In the genomic region with DNA sequence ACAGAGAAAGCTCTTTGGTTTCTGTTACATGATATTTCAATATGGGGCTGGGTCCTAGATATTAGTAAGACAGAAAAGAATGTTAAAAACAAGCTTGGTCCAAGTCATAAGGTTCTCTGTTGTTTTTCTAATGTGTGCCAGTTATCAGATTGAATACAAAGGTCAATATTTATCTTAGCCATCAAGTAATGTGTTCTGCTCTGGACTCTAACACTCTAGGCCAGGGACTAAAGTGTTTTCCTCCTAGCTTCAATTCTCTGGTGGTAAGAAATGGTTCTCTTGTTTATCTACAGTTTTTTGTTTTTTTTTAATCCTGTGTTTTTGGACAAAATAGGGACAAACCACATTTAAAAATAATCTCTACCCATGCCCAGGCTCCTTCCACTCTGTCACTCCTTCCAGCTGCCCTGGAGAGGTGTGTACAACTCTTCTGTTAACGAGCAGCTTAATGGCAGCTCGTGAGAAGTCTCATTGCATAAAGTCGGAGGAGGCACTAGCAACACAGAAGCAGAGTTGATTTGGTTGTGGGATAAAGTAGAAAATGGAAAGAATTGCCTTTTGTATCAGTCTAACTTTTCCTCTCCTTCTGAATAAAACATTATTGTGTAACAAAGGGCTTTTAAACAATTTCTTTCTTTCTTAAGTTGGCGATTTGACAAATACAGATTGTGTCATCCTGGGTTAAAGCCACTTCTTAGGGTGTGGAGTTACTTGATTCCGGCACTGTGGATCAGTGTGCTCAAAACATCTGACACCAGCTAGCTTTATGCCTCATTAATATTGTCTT, we compare ENCODE assay signal across 10 cellular contexts. TPM values are rescaled to one million over a fixed set of nuclear protein-coding genes. Genes with fewer than 3 reads are reported as not detected.
DNase-seq lines count a peak whose midpoint lies in the region; ATAC-seq, FAIRE-seq and TF ChIP-seq lines count a peak whose summit lies in the region.
"Had no signal": no experiment of that assay in that cellular context is flagged by ENCODE, and none has a peak within 500 bp of the region (broad histone marks: within the 10 kb centered on the region; RNA-seq: fewer than 3 reads in every experiment).

No MANE protein-coding gene starts in this region.

- no peaks in the 10 kb centered on the region for H3K27me3 ChIP-seq in dorsolateral prefrontal cortex

- peak overlapping the region; percentile 77 for H3K4me2 ChIP-seq in A549

- DNase-seq in A549 (ENCODE audit: low read depth in 1 of 2, low spot score in 1 of 2) (peak in 1 of 2 experiments; percentile 32), NCI-H146 treated with DMSO at 0.1 percent for 48 hours (lab: John Stamatoyannopoulos, UW; ENCODE audit: unreplicated experiment) (peak; percentile 29), dorsolateral prefrontal cortex (no peak), mucosa of descending colon (no peak), HTR-8/SVneo (ENCODE audit: insufficient read length, low spot score) (no peak), cerebellar cortex (ENCODE audit: low spot score) (no peak)
- DNase-seq in stimulated activated CD4-positive, alpha-beta T cell treated with anti-CD3 and anti-CD28 coated beads, Interleukin-4, amount 100 ng/mL, for 24 hours: no peak
- DNase-seq in activated CD8-positive, alpha-beta memory T cell treated with anti-CD3 and anti-CD28 coated beads for 24 hours: no peak
- DNase-seq: CD4-positive, CD25-positive, alpha-beta regulatory T cell; retina had no signal

- no peak; a peak in 1 of 5 replicates for TF ChIP-seq RAD21 in A549 (conservative IDR thresholded peaks at IDR 0.05 in 1 of 2, IDR thresholded peaks at IDR 0.05 in 1 of 2)

- ATAC-seq in A549 (peak; percentile 44 to 66; a peak in 4 of 6 replicates), mucosa of descending colon (peak; percentile 62)

- CTCF ChIA-PET in A549 (lab: Yijun Ruan, JAX): interaction anchor here (1.0 kb wide), 2 partner anchors 54 to 494 kb away, joined by 4 read pairs; no protein-coding TSS in a partner anchor

- H3K9me3 ChIP-seq in A549: no peaks in the 10 kb centered on the region
- no peaks in the 10 kb centered on the region for H3K9me3 ChIP-seq in mucosa of descending colon

- no peak for TF ChIP-seq POLR2A in A549 (IDR thresholded peaks at IDR 0.05; ENCODE audit: low read length)

- H3K36me3 ChIP-seq in mucosa of descending colon (ENCODE audit: low read depth): no peaks in the 10 kb centered on the region

- intact Hi-C loops in dorsolateral prefrontal cortex (cut with DNase I): loop anchor here in 1 of 2 donors (10.0 kb wide), 1 partner anchor 62 kb away; no protein-coding TSS in a partner anchor
- intact Hi-C loops in mucosa of descending colon (cut with DNase I, micrococcal nuclease): no loop called here

- POLR2A ChIA-PET in A549 (lab: Yijun Ruan, JAX): no interaction called here

- no peak for TF ChIP-seq EP300 in A549 (IDR thresholded peaks at IDR 0.05)

- no peak for FAIRE-seq in A549 (lab: Jason Lieb, UNC)
- no peak for FAIRE-seq in HTR-8/SVneo (lab: Jason Lieb, UNC)

- H3K4me3 ChIP-seq in A549 (0 out of 3 replicates have a peak overlapping the region, but pooled peaks have one; percentile 3), dorsolateral prefrontal cortex (peak overlapping the region in 39 of 59 donors; percentile 0 to 47 (median 20)), mucosa of descending colon (no peak overlapping the region)

- TF ChIP-seq CTCF in A549 (IDR thresholded peaks at IDR 0.05) (no peak), dorsolateral prefrontal cortex (IDR thresholded peaks at IDR 0.05 in 54 of 56, conservative IDR thresholded peaks at IDR 0.05 in 2 of 56; ENCODE audit: low read depth in 1 of 56, partially characterized antibody in 56 of 56) (peak in 4 of 56 donors; percentile 4 to 18 (median 12)), mucosa of descending colon (IDR thresholded peaks at IDR 0.05) (no peak)

- H3K27ac ChIP-seq in A549 (peak overlapping the region; percentile 71 to 81), dorsolateral prefrontal cortex (peak overlapping the region; percentile 34 to 98 (median 91))

- 16% methylated on average over 5 of the region's 5 CpGs for WGBS in A549 (ENCODE audit: missing lambda C conversion rate)

- H3K4me1 ChIP-seq in A549: peaks cover 58% of the 10 kb centered on the region
- H3K4me1 ChIP-seq in mucosa of descending colon (ENCODE audit: low read depth): peaks cover 5% of the 10 kb centered on the region

TF ChIP-seq in A549, 52 proteins besides CTCF, POLR2A, EP300 and RAD21:
- TF ChIP-seq, protein P1, sequence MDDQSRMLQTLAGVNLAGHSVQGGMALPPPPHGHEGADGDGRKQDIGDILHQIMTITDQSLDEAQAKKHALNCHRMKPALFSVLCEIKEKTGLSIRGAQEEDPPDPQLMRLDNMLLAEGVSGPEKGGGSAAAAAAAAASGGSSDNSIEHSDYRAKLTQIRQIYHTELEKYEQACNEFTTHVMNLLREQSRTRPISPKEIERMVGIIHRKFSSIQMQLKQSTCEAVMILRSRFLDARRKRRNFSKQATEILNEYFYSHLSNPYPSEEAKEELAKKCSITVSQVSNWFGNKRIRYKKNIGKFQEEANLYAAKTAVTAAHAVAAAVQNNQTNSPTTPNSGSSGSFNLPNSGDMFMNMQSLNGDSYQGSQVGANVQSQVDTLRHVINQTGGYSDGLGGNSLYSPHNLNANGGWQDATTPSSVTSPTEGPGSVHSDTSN (IDR thresholded peaks at IDR 0.05): no peak
- peak; percentile 3 to 29; a peak in 1 of 4 replicates for TF ChIP-seq CEBPB (IDR thresholded peaks at IDR 0.05)
- TF ChIP-seq, protein P2, sequence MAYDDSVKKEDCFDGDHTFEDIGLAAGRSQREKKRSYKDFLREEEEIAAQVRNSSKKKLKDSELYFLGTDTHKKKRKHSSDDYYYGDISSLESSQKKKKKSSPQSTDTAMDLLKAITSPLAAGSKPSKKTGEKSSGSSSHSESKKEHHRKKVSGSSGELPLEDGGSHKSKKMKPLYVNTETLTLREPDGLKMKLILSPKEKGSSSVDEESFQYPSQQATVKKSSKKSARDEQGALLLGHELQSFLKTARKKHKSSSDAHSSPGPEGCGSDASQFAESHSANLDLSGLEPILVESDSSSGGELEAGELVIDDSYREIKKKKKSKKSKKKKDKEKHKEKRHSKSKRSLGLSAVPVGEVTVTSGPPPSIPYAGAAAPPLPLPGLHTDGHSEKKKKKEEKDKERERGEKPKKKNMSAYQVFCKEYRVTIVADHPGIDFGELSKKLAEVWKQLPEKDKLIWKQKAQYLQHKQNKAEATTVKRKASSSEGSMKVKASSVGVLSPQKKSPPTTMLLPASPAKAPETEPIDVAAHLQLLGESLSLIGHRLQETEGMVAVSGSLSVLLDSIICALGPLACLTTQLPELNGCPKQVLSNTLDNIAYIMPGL (CRISPR knock-in tag; IDR thresholded peaks at IDR 0.05; ENCODE audit: borderline replicate concordance): no peak
- peak; percentile 50 for TF ChIP-seq GATA3 (IDR thresholded peaks at IDR 0.05; ENCODE audit: borderline replicate concordance)

RNA-seq across cellular contexts. Expression of a gene that starts 8.0 kb away (rescaled TPM):
- 26.0 and 39.3 TPM in 2 replicates for polyA plus RNA-seq in A549 (2011; rRNA removed)
- 5.7 and 6.4 TPM in 2 replicates for polyA plus RNA-seq in A549 (2012; cell fraction: cytosol; rRNA removed)
- polyA plus RNA-seq in A549 (2012; cell fraction: nucleus; rRNA removed): 2.7 and 5.7 TPM in 2 replicates
- polyA plus RNA-seq in A549 (2017; fragmentation: RNase III; extraction: RNeasy Plus Mini Kit Qiagen cat#74134 plus additional on column Dnase treatment): 12.6 to 16.3 TPM (median 12.8 TPM) in 3 replicates
- polyA minus RNA-seq in A549 (2011; rRNA and poly(A)+ RNA removed): 17.4 and 18.7 TPM in 2 replicates
- 100 to 1,000 TPM in 108 of 120 experiments, 10 to 100 TPM in 12; 76.4 to 194 (median 123) TPM for total RNA-seq in dorsolateral prefrontal cortex
- 100 to 1,000 TPM in 1 of 3 donors, 10 to 100 TPM in 2; 25.6 to 102 (median 44.0) TPM for total RNA-seq in mucosa of descending colon
